In genomic region chr9:115278241-115279035, GRCh38 we compare ENCODE assay signal across 1 cellular context.
TF ChIP-seq lines count a peak whose summit lies in the region.

No MANE protein-coding gene starts in this region.

TF ChIP-seq in GM12878, 131 proteins besides CTCF, POLR2A, EP300 and RAD21 (continued from another document and continues in another):
- TF ChIP-seq SKIL (IDR thresholded peaks at IDR 0.05; ENCODE audit: low read depth, poor library complexity, severe bottlenecking) (no peak), RUNX3 (IDR thresholded peaks at IDR 0.05; ENCODE audit: low read length) (peak; percentile 78), SMARCA5 (IDR thresholded peaks at IDR 0.05) (no peak), CHD1 (IDR thresholded peaks at IDR 0.05; ENCODE audit: low read depth, low read length) (no peak), E2F8 (IDR thresholded peaks at IDR 0.05; ENCODE audit: low read depth, partially characterized antibody) (no peak), MYB (IDR thresholded peaks at IDR 0.05; ENCODE audit: borderline replicate concordance, low read depth, low read length) (no peak), PKNOX1 (IDR thresholded peaks at IDR 0.05) (no peak), MYC (IDR thresholded peaks at IDR 0.05; ENCODE audit: insufficient read depth, insufficient read length, insufficient replicate concordance, low read length, severe bottlenecking) (no peak), IRF3 (IDR thresholded peaks at IDR 0.05) (no peak), RELA (IDR thresholded peaks at IDR 0.05; ENCODE audit: borderline replicate concordance, partially characterized antibody) (no peak), ZNF384 (IDR thresholded peaks at IDR 0.05; ENCODE audit: borderline replicate concordance, low read depth, low read length) (no peak), ZBTB11 (CRISPR knock-in tag; IDR thresholded peaks at IDR 0.05) (no peak), MEF2B (IDR thresholded peaks at IDR 0.05; ENCODE audit: partially characterized antibody, poor library complexity, severe bottlenecking) (no peak), ZNF622 (IDR thresholded peaks at IDR 0.05) (no peak), TCF7 (IDR thresholded peaks at IDR 0.05; ENCODE audit: borderline replicate concordance) (no peak), PBX3 (IDR thresholded peaks at IDR 0.05; ENCODE audit: insufficient replicate concordance, low read depth, low read length) (no peak), PML (IDR thresholded peaks at IDR 0.05; ENCODE audit: low read length) (no peak), SMC3 (IDR thresholded peaks at IDR 0.05; ENCODE audit: borderline replicate concordance, low read length) (no peak), RBBP5 (conservative IDR thresholded peaks at IDR 0.05) (no peak), HDGF (IDR thresholded peaks at IDR 0.05) (no peak), CEBPZ (IDR thresholded peaks at IDR 0.05; ENCODE audit: low read depth, low read length) (no peak), NR2C1 (IDR thresholded peaks at IDR 0.05) (no peak), BACH1 (IDR thresholded peaks at IDR 0.05; ENCODE audit: borderline replicate concordance) (no peak), PRDM15 (CRISPR knock-in tag; IDR thresholded peaks at IDR 0.05) (no peak), JUNB (IDR thresholded peaks at IDR 0.05) (no peak), CUX1 (IDR thresholded peaks at IDR 0.05; ENCODE audit: insufficient replicate concordance, low read depth, low read length) (no peak), FOXM1 (IDR thresholded peaks at IDR 0.05; ENCODE audit: low read depth, low read length) (no peak; the same call in 1 of the 2 replicates), YY1 (IDR thresholded peaks at IDR 0.05; ENCODE audit: low read depth, low read length) (no peak), MTA2 (IDR thresholded peaks at IDR 0.05; ENCODE audit: low read depth) (peak; percentile 25; the same call in 1 of the 2 replicates), BMI1 (IDR thresholded peaks at IDR 0.05; ENCODE audit: borderline replicate concordance) (no peak), POU2F2 (IDR thresholded peaks at IDR 0.05; ENCODE audit: borderline replicate concordance, low read depth, low read length) (no peak), RFX5 (IDR thresholded peaks at IDR 0.05; ENCODE audit: low read depth, low read length) (no peak)
